35 cellular contexts compared by ENCODE assay signal in genomic region chr1:36955016-36955415, GRCh38.
"Had no signal": no experiment of that assay in that cellular context is flagged by ENCODE, and none has a peak within 500 bp of the region (broad histone marks: within the 10 kb centered on the region; RNA-seq: fewer than 3 reads in every experiment).

No MANE protein-coding gene starts in this region.

- H3K27me3 ChIP-seq: ascending aorta, breast epithelium had no signal

- H3K4me3 Mint-ChIP-seq: activated CD4-positive, alpha-beta T cell treated with anti-CD3 and anti-CD28 coated beads, Interleukin-2, amount 10 ng/mL, durations not matched to agents 24 days and 14 days; activated CD8-positive, alpha-beta T cell treated with anti-CD3 and anti-CD28 coated beads for 36 hours; activated naive CD8-positive, alpha-beta T cell treated with anti-CD3 and anti-CD28 coated beads for 36 hours; activated T-cell treated with anti-CD3 and anti-CD28 coated beads, Interleukin-2, amount 50 U/mL, for 72 hours; activated T-helper 17 cell treated with anti-CD3 and anti-CD28 coated beads, Interleukin-2, amount 50 U/mL, for 72 hours; T-helper 1 cell treated with Interleukin-12 subunit alpha and Interleukin-12 subunit beta and Interleukin-4 antibody, amounts not matched to agents 30 μg/mL and 1 μg/mL, for 36 hours; T-helper 2 cell treated with Interferon-gamma antibody and Interleukin-4, amounts not matched to agents 5 μg/mL and 100 μg/mL, for 36 hours had no signal

- H3K4me1 ChIP-seq: ascending aorta, breast epithelium, SJCRH30 had no signal

- H3K36me3 Mint-ChIP-seq: activated naive CD8-positive, alpha-beta T cell treated with anti-CD3 and anti-CD28 coated beads for 36 hours had no signal

- H3K36me3 ChIP-seq: ascending aorta, breast epithelium, SJCRH30 had no signal

- H3K9me3 Mint-ChIP-seq: activated CD4-positive, alpha-beta T cell treated with anti-CD3 and anti-CD28 coated beads, Interleukin-2, amount 10 ng/mL, durations not matched to agents 24 days and 14 days; activated CD8-positive, alpha-beta T cell treated with anti-CD3 and anti-CD28 coated beads for 36 hours; activated naive CD8-positive, alpha-beta T cell treated with anti-CD3 and anti-CD28 coated beads for 36 hours; activated T-cell treated with anti-CD3 and anti-CD28 coated beads, Interleukin-2, amount 50 U/mL, for 72 hours; activated T-helper 17 cell treated with anti-CD3 and anti-CD28 coated beads, Interleukin-2, amount 50 U/mL, for 72 hours; T-helper 1 cell treated with Interleukin-12 subunit alpha and Interleukin-12 subunit beta and Interleukin-4 antibody, amounts not matched to agents 30 μg/mL and 1 μg/mL, for 36 hours; T-helper 2 cell treated with Interferon-gamma antibody and Interleukin-4, amounts not matched to agents 5 μg/mL and 100 μg/mL, for 36 hours had no signal

- H2AFZ ChIP-seq: PC-9 had no signal

- H3K9me3 ChIP-seq: ascending aorta, breast epithelium, SJCRH30 had no signal

- H3K4me2 ChIP-seq: PC-9 had no signal

- H3K27ac ChIP-seq: ascending aorta, breast epithelium, PC-9, RWPE1, SJCRH30, SK-N-MC had no signal

- FAIRE-seq: RCC 7860, TTC549 had no signal

- H3K4me1 Mint-ChIP-seq: activated CD4-positive, alpha-beta T cell treated with anti-CD3 and anti-CD28 coated beads, Interleukin-2, amount 10 ng/mL, durations not matched to agents 24 days and 14 days; activated naive CD8-positive, alpha-beta T cell treated with anti-CD3 and anti-CD28 coated beads for 36 hours; activated T-helper 17 cell treated with anti-CD3 and anti-CD28 coated beads, Interleukin-2, amount 50 U/mL, for 72 hours had no signal

- H3K27ac Mint-ChIP-seq: activated CD4-positive, alpha-beta T cell treated with anti-CD3 and anti-CD28 coated beads, Interleukin-2, amount 10 ng/mL, durations not matched to agents 24 days and 14 days; activated CD8-positive, alpha-beta T cell treated with anti-CD3 and anti-CD28 coated beads for 36 hours; activated naive CD8-positive, alpha-beta T cell treated with anti-CD3 and anti-CD28 coated beads for 36 hours; activated T-cell treated with anti-CD3 and anti-CD28 coated beads, Interleukin-2, amount 50 U/mL, for 72 hours; activated T-helper 17 cell treated with anti-CD3 and anti-CD28 coated beads, Interleukin-2, amount 50 U/mL, for 72 hours; T-helper 1 cell treated with Interleukin-12 subunit alpha and Interleukin-12 subunit beta and Interleukin-4 antibody, amounts not matched to agents 30 μg/mL and 1 μg/mL, for 36 hours; T-helper 2 cell treated with Interferon-gamma antibody and Interleukin-4, amounts not matched to agents 5 μg/mL and 100 μg/mL, for 36 hours had no signal

- H3K4me3 ChIP-seq: ascending aorta, breast epithelium, PC-9, SJCRH30, SK-N-MC had no signal

- DNase-seq: activated CD4-positive, alpha-beta T cell treated with anti-CD3 and anti-CD28 coated beads, Interleukin-2, amount 10 ng/mL, durations not matched to agents 24 days and 14 days; activated CD4-positive, alpha-beta T cell treated with anti-CD3 and anti-CD28 coated beads, Interleukin-2, amount 50 U/mL, for 4 hours; activated CD8-positive, alpha-beta T cell treated with anti-CD3 and anti-CD28 coated beads for 36 hours; activated effector memory CD4-positive, alpha-beta T cell treated with anti-CD3 and anti-CD28 coated beads, Interleukin-2, amount 50 U/mL, for 16 hours; activated naive CD4-positive, alpha-beta T cell; activated naive CD4-positive, alpha-beta T cell treated with anti-CD3 and anti-CD28 coated beads, Interleukin-2, amount 50 U/mL, for 16 hours; activated naive CD8-positive, alpha-beta T cell treated with anti-CD3 and anti-CD28 coated beads for 36 hours; activated T-cell treated with anti-CD3 and anti-CD28 coated beads, Interleukin-2, amount 50 U/mL, for 1 hour; activated T-cell treated with anti-CD3 and anti-CD28 coated beads, Interleukin-2, amount 50 U/mL, for 72 hours; amniotic stem cell; KG1; MM.1S; MV-4-11; NCI-H1092 treated with DMSO at 0.1 percent for 48 hours; NCI-H1417; NCI-H146; NCI-H187; NCI-H2029 treated with DMSO at 0.1 percent for 48 hours; NCI-H2107; NCI-H226; NCI-H446 treated with DMSO at 0.1 percent for 48 hours; NCI-H69; NK-92 treated with Interleukin-12 subunit alpha and Interleukin-12 subunit beta, amount 100 ng/mL, for 24 hours; PC-9; SHP77; SJCRH30 had no signal

- H3K27me3 Mint-ChIP-seq: activated CD4-positive, alpha-beta T cell treated with anti-CD3 and anti-CD28 coated beads, Interleukin-2, amount 10 ng/mL, durations not matched to agents 24 days and 14 days; activated CD8-positive, alpha-beta T cell treated with anti-CD3 and anti-CD28 coated beads for 36 hours had no signal

- ATAC-seq: activated CD8-positive, alpha-beta T cell treated with anti-CD3 and anti-CD28 coated beads for 36 hours; activated T-cell treated with anti-CD3 and anti-CD28 coated beads, Interleukin-2, amount 50 U/mL, for 72 hours; activated T-helper 17 cell treated with anti-CD3 and anti-CD28 coated beads, Interleukin-2, amount 50 U/mL, for 72 hours had no signal
